In genomic region chr18:79910563-79910962, GRCh38 we compare ENCODE assay signal across 14 cellular contexts.
"Had no signal": no experiment of that assay in that cellular context is flagged by ENCODE, and none has a peak within 500 bp of the region (broad histone marks: within the 10 kb centered on the region; RNA-seq: fewer than 3 reads in every experiment).

No MANE protein-coding gene starts in this region.

- H3K9me3 Mint-ChIP-seq: immature natural killer cell; stimulated activated effector memory CD8-positive, alpha-beta T cell treated with anti-CD3 and anti-CD28 coated beads, Interleukin-12 subunit alpha, Interleukin-12 subunit beta, amount 100 ng/mL, for 72 hours had no signal

- H3K4me3 Mint-ChIP-seq: activated CD4-positive, alpha-beta T cell treated with anti-CD3 and anti-CD28 coated beads, Interleukin-2, amount 10 ng/mL, durations not matched to agents 7 days and 5 days; activated CD8-positive, alpha-beta T cell treated with anti-CD3 and anti-CD28 coated beads, Interleukin-2, amount 10 ng/mL, durations not matched to agents 7 days and 5 days; immature natural killer cell; stimulated activated effector memory CD8-positive, alpha-beta T cell treated with anti-CD3 and anti-CD28 coated beads, Interleukin-12 subunit alpha, Interleukin-12 subunit beta, amount 100 ng/mL, for 72 hours had no signal

- H3K27me3 Mint-ChIP-seq: activated CD4-positive, alpha-beta T cell treated with anti-CD3 and anti-CD28 coated beads, Interleukin-2, amount 10 ng/mL, durations not matched to agents 7 days and 5 days; naive thymus-derived CD4-positive, alpha-beta T cell had no signal

- H3K27ac Mint-ChIP-seq: activated CD4-positive, alpha-beta T cell treated with anti-CD3 and anti-CD28 coated beads, Interleukin-2, amount 10 ng/mL, durations not matched to agents 7 days and 5 days; activated CD8-positive, alpha-beta T cell treated with anti-CD3 and anti-CD28 coated beads, Interleukin-2, amount 10 ng/mL, durations not matched to agents 7 days and 5 days; naive thymus-derived CD4-positive, alpha-beta T cell; stimulated activated effector memory CD8-positive, alpha-beta T cell treated with anti-CD3 and anti-CD28 coated beads, Interleukin-12 subunit alpha, Interleukin-12 subunit beta, amount 100 ng/mL, for 72 hours had no signal

- DNase-seq: activated CD4-positive, alpha-beta T cell treated with anti-CD3 and anti-CD28 coated beads, Interleukin-2, amount 10 ng/mL, durations not matched to agents 7 days and 5 days; activated CD4-positive, CD25-positive, alpha-beta regulatory T cell; activated CD8-positive, alpha-beta T cell treated with anti-CD3 and anti-CD28 coated beads, Interleukin-2, amount 10 ng/mL, durations not matched to agents 7 days and 5 days; activated naive CD4-positive, alpha-beta T cell; effector CD4-positive, alpha-beta T cell; immature natural killer cell; mesendoderm; naive thymus-derived CD4-positive, alpha-beta T cell; sigmoid colon; stimulated activated CD4-positive, alpha-beta T cell treated with anti-CD3 and anti-CD28 coated beads, Interleukin-4, amount 100 ng/mL, for 24 hours; stomach; trophoblast cell had no signal

- ATAC-seq: activated CD8-positive, alpha-beta T cell treated with anti-CD3 and anti-CD28 coated beads, Interleukin-2, amount 10 ng/mL, durations not matched to agents 7 days and 5 days; esophagus mucosa; naive thymus-derived CD4-positive, alpha-beta T cell; stimulated activated effector memory CD8-positive, alpha-beta T cell treated with anti-CD3 and anti-CD28 coated beads, Interleukin-12 subunit alpha, Interleukin-12 subunit beta, amount 100 ng/mL, for 72 hours had no signal
